ENCODE assay signal across 13 cellular contexts in genomic region chr10:102384053-102384452, GRCh38. TPM values are rescaled to one million over a fixed set of nuclear protein-coding genes. Genes with fewer than 3 reads are reported as not detected.
DNase-seq lines count a peak whose midpoint lies in the region; ATAC-seq, FAIRE-seq and TF ChIP-seq lines count a peak whose summit lies in the region.
"Had no signal": no experiment of that assay in that cellular context is flagged by ENCODE, and none has a peak within 500 bp of the region (broad histone marks: within the 10 kb centered on the region; RNA-seq: fewer than 3 reads in every experiment).

No MANE protein-coding gene starts in this region.

- no peaks in the 10 kb centered on the region for H3K79me2 ChIP-seq in K562 (ENCODE audit: control insufficient read depth, insufficient read depth, low read length)

- intact Hi-C loops in K562 (cut with micrococcal nuclease): no loop called here
- intact Hi-C loops in adrenal gland (cut with DNase I): no loop called here

- no peak for TF ChIP-seq CTCF in HEK293 (tag by site-specific recombination; IDR thresholded peaks at IDR 0.05)
- TF ChIP-seq CTCF in K562 (IDR thresholded peaks at IDR 0.05 in 2 of 3, conservative IDR thresholded peaks at IDR 0.05 in 1 of 3; ENCODE audit: insufficient read depth in 2 of 3, low read depth in 1 of 3, low read length in 3 of 3): peak; percentile 51 to 56 (median 53)
- TF ChIP-seq CTCF in neural crest cell (conservative IDR thresholded peaks at IDR 0.05): peak; percentile 41
- peak in 2 of 6 experiments; percentile 12 to 13 for TF ChIP-seq CTCF in adrenal gland (IDR thresholded peaks at IDR 0.05)
- TF ChIP-seq CTCF in coronary artery (IDR thresholded peaks at IDR 0.05): no peak

- no peaks in the 10 kb centered on the region for H3K27me3 ChIP-seq in K562 (ENCODE audit: control insufficient read depth in 2 of 2, insufficient read depth in 2 of 2, low read length in 2 of 2)
- no peaks in the 10 kb centered on the region for H3K27me3 ChIP-seq in adrenal gland
- H3K27me3 ChIP-seq: tibial artery had no signal

- DNase-seq in EH (ENCODE audit: low read depth) (peak; percentile 27), K562 (ENCODE audit: extremely low read depth in 1 of 4, low spot score in 3 of 4) (peak; percentile 22 to 51 (median 36)), neural crest cell (ENCODE audit: low read depth, low spot score) (no peak), adrenal gland (no peak), coronary artery (ENCODE audit: low spot score) (no peak), frontal cortex (ENCODE audit: low spot score in 2 of 2) (no peak), Kasumi-1 (lab: John Stamatoyannopoulos, UW) (no peak)
- DNase-seq: naive thymus-derived CD8-positive, alpha-beta T cell; NCI-H2029; stimulated activated CD4-positive, alpha-beta T cell treated with anti-CD3 and anti-CD28 coated beads, Interleukin-1b, Interleukin-23, amount 100 ng/mL, for 48 hours; tibial artery had no signal

- no peak overlapping the region for H3K9ac ChIP-seq in K562 (ENCODE audit: insufficient read depth in 1 of 2, low read depth in 2 of 2, low read length in 2 of 2)

- TF ChIP-seq EP300 in K562 (IDR thresholded peaks at IDR 0.05; ENCODE audit: low read length): no peak

- POLR2A ChIA-PET in HEK293 (lab: Yijun Ruan, JAX): interaction anchor here (0.5 to 0.7 kb wide), 2 partner anchors 27 to 106 kb away, joined by 3 read pairs; no protein-coding TSS in a partner anchor
- POLR2A ChIA-PET in K562 (lab: Yijun Ruan, JAX): interaction anchor here (0.6 to 1.3 kb wide), 3 partner anchors 9 to 1217 kb away, joined by 3 to 6 read pairs (median 5); no protein-coding TSS in a partner anchor

- in situ Hi-C loops in K562 (cut with MboI): loop anchor here (25.0 kb wide), 1 partner anchor 203 kb away; no protein-coding TSS in a partner anchor

- FAIRE-seq in K562 (lab: Jason Lieb, UNC): peak; percentile 62
- no peak for FAIRE-seq in frontal cortex (lab: Jason Lieb, UNC)

- CTCF ChIA-PET in HEK293 (lab: Yijun Ruan, JAX) (interaction anchor here (0.6 to 5.6 kb wide), 18 partner anchors 10 to 256 kb away, joined by 3 to 60 read pairs (median 4); no protein-coding TSS in a partner anchor), K562 (lab: Yijun Ruan, JAX; ENCODE audit: low intra/inter-chr PET ratio) (no interaction called here)

- no TSS peak for BruUV-seq in K562 (replicated peaks; lab: Mats Ljungman, UMichigan)

- no peak overlapping the region for H3K27ac Mint-ChIP-seq in neural crest cell (ENCODE audit: unreplicated experiment)

- 0 out of 2 replicates have a peak, but pooled peaks cover 2% of the 10 kb centered on the region for H3K4me1 ChIP-seq in HEK293 (ENCODE audit: control insufficient read depth, insufficient read depth, low read length)
- peaks cover 0 to 3% of the 10 kb centered on the region in 2 experiments; a peak in 2 of 5 replicates for H3K4me1 ChIP-seq in K562 (replicated peaks in 1 of 2; ENCODE audit: control insufficient read depth in 2 of 2, insufficient read depth in 2 of 2, low read length in 2 of 2)
- H3K4me1 ChIP-seq in adrenal gland (replicated peaks in 1 of 2): peaks cover 0 to 8% of the 10 kb centered on the region in 2 donors

- no peak overlapping the region for H3K4me3 ChIP-seq in HEK293 (ENCODE audit: low read depth, low read length)
- no peak overlapping the region for H3K4me3 ChIP-seq in K562
- no peak overlapping the region for H3K4me3 ChIP-seq in adrenal gland
- no peak overlapping the region for H3K4me3 ChIP-seq in coronary artery
- H3K4me3 ChIP-seq: SK-N-MC, tibial artery had no signal

- H3K9me1 ChIP-seq in K562 (ENCODE audit: control insufficient read depth, insufficient read depth, low read length): no peaks in the 10 kb centered on the region

- ATAC-seq in K562: peak; percentile 95

- peaks cover 2% of the 10 kb centered on the region for H3K36me3 Mint-ChIP-seq in neural crest cell (ENCODE audit: low read depth)

- H3K4me1 Mint-ChIP-seq in neural crest cell: peaks cover 6% of the 10 kb centered on the region

- 26% methylated on average over 6 of the region's 6 CpGs for WGBS in K562 (ENCODE audit: insufficient coverage, low coverage, missing lambda C conversion rate)
- WGBS in adrenal gland, 4 donors: 45 to 50% (median 49%) methylated on average over 6 of the region's 6 CpGs

- H3K27me3 Mint-ChIP-seq in neural crest cell (ENCODE audit: low read depth): peaks cover 3% of the 10 kb centered on the region
- H3K27me3 Mint-ChIP-seq: naive thymus-derived CD8-positive, alpha-beta T cell had no signal

- H4K20me1 ChIP-seq in K562 (replicated peaks; ENCODE audit: control insufficient read depth, insufficient read depth, low read length): no peaks in the 10 kb centered on the region

- H3K4me3 Mint-ChIP-seq in neural crest cell: no peak overlapping the region
- H3K4me3 Mint-ChIP-seq: naive thymus-derived CD8-positive, alpha-beta T cell had no signal

- no peak for TF ChIP-seq POLR2A in K562 (conservative IDR thresholded peaks at IDR 0.05)
- no peak for TF ChIP-seq POLR2A in adrenal gland (IDR thresholded peaks at IDR 0.05)

- H3K27ac ChIP-seq in HEK293 (ENCODE audit: extremely low read depth, low read depth, low read length) (no peak overlapping the region), K562 (ENCODE audit: extremely low read depth, low read depth, low read length) (no peak overlapping the region), adrenal gland (no peak overlapping the region), coronary artery (no peak overlapping the region)
- H3K27ac ChIP-seq: SK-N-MC, tibial artery had no signal

- H3K9me3 ChIP-seq in HEK293 (ENCODE audit: control insufficient read depth, insufficient read depth, low read depth, low read length): no peaks in the 10 kb centered on the region
- H3K9me3 ChIP-seq in K562 (replicated peaks; ENCODE audit: control insufficient read depth, insufficient read depth, low read depth, low read length): no peaks in the 10 kb centered on the region
- no peaks in the 10 kb centered on the region for H3K9me3 ChIP-seq in adrenal gland (replicated peaks in 1 of 3)
- H3K9me3 ChIP-seq: tibial artery had no signal

- H2AFZ ChIP-seq in K562 (ENCODE audit: low read depth, low read length): no peak overlapping the region

- no peaks in the 10 kb centered on the region for H3K9me3 Mint-ChIP-seq in neural crest cell
- H3K9me3 Mint-ChIP-seq: naive thymus-derived CD8-positive, alpha-beta T cell had no signal

- peaks cover 5 to 37% of the 10 kb centered on the region in 2 experiments; a peak in 2 of 3 replicates for H3K36me3 ChIP-seq in HEK293 (ENCODE audit: control insufficient read depth in 2 of 2, insufficient read depth in 1 of 2, low read length in 2 of 2)
- H3K36me3 ChIP-seq in K562 (ENCODE audit: control insufficient read depth, insufficient read depth, low read length): peaks cover 28% of the 10 kb centered on the region; the same call in 2 of the 3 replicates
- peaks cover 0 to 36% of the 10 kb centered on the region in 2 donors for H3K36me3 ChIP-seq in adrenal gland (replicated peaks in 1 of 2)

- peak in 1 of 2 experiments; percentile 48; a peak in 2 of 4 replicates for TF ChIP-seq RAD21 in K562 (CRISPR knock-in tag; conservative IDR thresholded peaks at IDR 0.05 in 1 of 2, IDR thresholded peaks at IDR 0.05 in 1 of 2)

- H3K4me2 ChIP-seq in K562 (ENCODE audit: insufficient read depth, low read length): no peak overlapping the region

RNA-seq across cellular contexts. Expression of gene NFKB2, which starts 11.5 kb away (rescaled TPM):
- 20.7 and 56.0 TPM in 2 replicates for total RNA-seq in K562 (2011; cell fraction: chromatin; rRNA removed; ENCODE audit: low replicate concordance)
- total RNA-seq in K562 (2011; cell fraction: nucleolus; rRNA removed): 26.2 and 30.9 TPM in 2 replicates
- total RNA-seq in K562 (2011; cell fraction: nucleoplasm; rRNA removed): 16.3 and 26.1 TPM in 2 replicates
- 14.7 and 19.3 TPM in 2 replicates for total RNA-seq in K562 (2014; rRNA removed)
- 5.7 and 6.0 TPM in 2 replicates for total RNA-seq in K562 (2014; rRNA removed; fragmentation: Illumina TruSeq; extraction: Trizol)
- total RNA-seq in K562 (2015; rRNA removed; fragmentation: Illumina TruSeq; extraction: Trizol): 4.2 and 5.3 TPM in 2 replicates
- 20.3 and 20.6 TPM in 2 replicates for total RNA-seq in K562 (2021)
- 7.9 and 9.7 TPM in 2 replicates for polyA plus RNA-seq in K562 (2011; rRNA removed)
- polyA plus RNA-seq in K562 (2011; cell fraction: cytosol; rRNA removed): 5.8 and 10.1 TPM in 2 replicates
- polyA plus RNA-seq in K562 (2011; cell fraction: nucleus; rRNA removed): 29.8 and 52.6 TPM in 2 replicates
- polyA plus RNA-seq in K562 (2012): 13.9 and 31.5 TPM in 2 replicates
- 9.4 and 11.4 TPM in 2 replicates for polyA plus RNA-seq in K562 (2014; fragmentation: Illumina TruSeq; extraction: Trizol)
- polyA plus RNA-seq in K562 (2014; fragmentation: Nextera tagmentation; extraction: Ambion mirVana): under 1 TPM; 0.07 to 0.11 TPM
- polyA plus RNA-seq in K562 (2014; rRNA removed): 12.2 and 15.3 TPM in 2 replicates
- 4.3 and 4.6 TPM in 2 replicates for polyA minus RNA-seq in K562 (2011; rRNA and poly(A)+ RNA removed)
- polyA minus RNA-seq in K562 (2011; cell fraction: cytosol; rRNA and poly(A)+ RNA removed): 6.4 and 11.0 TPM in 2 replicates
- 8.2 and 8.8 TPM in 2 replicates for polyA minus RNA-seq in K562 (2011; cell fraction: nucleus; rRNA and poly(A)+ RNA removed)
- total RNA-seq in neural crest cell: 22.9 and 26.1 TPM in 2 replicates
- total RNA-seq in adrenal gland: 10 to 100 TPM; 14.3 to 73.2 (median 29.6) TPM
- polyA plus RNA-seq in adrenal gland: 10 to 100 TPM; 17.3 to 92.6 (median 85.8) TPM
- total RNA-seq in frontal cortex: 0.41 TPM

RNA-seq across cellular contexts. Expression of gene PSD, which starts 34.5 kb away (rescaled TPM):
- total RNA-seq in K562 (2011; cell fraction: chromatin; rRNA removed; ENCODE audit: low replicate concordance): 2.6 and 10.1 TPM in 2 replicates
- total RNA-seq in K562 (2011; cell fraction: nucleolus; rRNA removed): 6.1 and 10.2 TPM in 2 replicates
- total RNA-seq in K562 (2011; cell fraction: nucleoplasm; rRNA removed): 3.3 and 4.3 TPM in 2 replicates
- total RNA-seq in K562 (2014; rRNA removed) (0.54 and 1.1 TPM in 2 replicates), K562 (2014; rRNA removed; fragmentation: Illumina TruSeq; extraction: Trizol) (0.10 and 0.11 TPM in 2 replicates), K562 (2015; rRNA removed; fragmentation: Illumina TruSeq; extraction: Trizol) (0.54 and 0.60 TPM in 2 replicates), K562 (2021) (1.5 and 1.7 TPM in 2 replicates), neural crest cell (36.1 and 37.4 TPM in 2 replicates), adrenal gland (10 to 100 TPM in 1 of 8 donors, 1 to 10 TPM in 5, under 1 TPM in 1, not detected in 1; 0.54 to 10.6 (median 6.0) TPM), frontal cortex (98.2 TPM)
- polyA plus RNA-seq in K562 (2011; rRNA removed) (0.89 and 1.6 TPM in 2 replicates), K562 (2014; fragmentation: Illumina TruSeq; extraction: Trizol) (0.40 and 0.64 TPM in 2 replicates), K562 (2014; fragmentation: Nextera tagmentation; extraction: Ambion mirVana) (not detected), K562 (2014; rRNA removed) (0.89 and 1.5 TPM in 2 replicates), adrenal gland (10 to 100 TPM in 2 of 3 donors, 1 to 10 TPM in 1; 3.4 to 43.7 (median 10.4) TPM)
- polyA plus RNA-seq in K562 (2011; cell fraction: cytosol; rRNA removed): 1.2 and 3.0 TPM in 2 replicates
- polyA plus RNA-seq in K562 (2011; cell fraction: nucleus; rRNA removed): 7.0 and 9.6 TPM in 2 replicates
- 3.4 TPM in 2 replicates for polyA plus RNA-seq in K562 (2012)
- 0.06 and 0.49 TPM in 2 replicates for polyA minus RNA-seq in K562 (2011; rRNA and poly(A)+ RNA removed)
- 0.76 and 1.8 TPM in 2 replicates for polyA minus RNA-seq in K562 (2011; cell fraction: cytosol; rRNA and poly(A)+ RNA removed)
- 2.7 and 3.5 TPM in 2 replicates for polyA minus RNA-seq in K562 (2011; cell fraction: nucleus; rRNA and poly(A)+ RNA removed)

RNA-seq across cellular contexts. Expression of gene FBXL15, which starts 36.6 kb away (rescaled TPM):
- total RNA-seq in K562 (2011; cell fraction: chromatin; rRNA removed; ENCODE audit: low replicate concordance): 2.1 and 10.9 TPM in 2 replicates
- total RNA-seq in K562 (2011; cell fraction: nucleolus; rRNA removed): 16.8 and 21.0 TPM in 2 replicates
- total RNA-seq in K562 (2011; cell fraction: nucleoplasm; rRNA removed): 6.7 and 7.4 TPM in 2 replicates
- total RNA-seq in K562 (2014; rRNA removed) (25.8 and 27.4 TPM in 2 replicates), K562 (2014; rRNA removed; fragmentation: Illumina TruSeq; extraction: Trizol) (0.80 and 1.2 TPM in 2 replicates), K562 (2015; rRNA removed; fragmentation: Illumina TruSeq; extraction: Trizol) (4.1 and 4.5 TPM in 2 replicates), K562 (2021) (19.5 and 25.4 TPM in 2 replicates), neural crest cell (24.8 and 25.6 TPM in 2 replicates), adrenal gland (10 to 100 TPM; 21.6 to 61.9 (median 33.9) TPM), frontal cortex (13.5 TPM)
- polyA plus RNA-seq in K562 (2011; rRNA removed) (3.5 and 5.6 TPM in 2 replicates), K562 (2014; fragmentation: Illumina TruSeq; extraction: Trizol) (1.4 and 3.1 TPM in 2 replicates), K562 (2014; fragmentation: Nextera tagmentation; extraction: Ambion mirVana) (under 1 TPM; 0.08 to 0.31 TPM), K562 (2014; rRNA removed) (24.0 and 25.9 TPM in 2 replicates), adrenal gland (10 to 100 TPM in 2 of 3 donors, 1 to 10 TPM in 1; 2.1 to 26.1 (median 25.5) TPM)
- 10.9 and 32.1 TPM in 2 replicates for polyA plus RNA-seq in K562 (2011; cell fraction: cytosol; rRNA removed)
- 29.9 and 52.2 TPM in 2 replicates for polyA plus RNA-seq in K562 (2011; cell fraction: nucleus; rRNA removed)
- polyA plus RNA-seq in K562 (2012): 9.6 and 16.4 TPM in 2 replicates
- polyA minus RNA-seq in K562 (2011; rRNA and poly(A)+ RNA removed): 0.49 and 0.72 TPM in 2 replicates
- 2.8 and 7.2 TPM in 2 replicates for polyA minus RNA-seq in K562 (2011; cell fraction: cytosol; rRNA and poly(A)+ RNA removed)
- 5.5 and 7.0 TPM in 2 replicates for polyA minus RNA-seq in K562 (2011; cell fraction: nucleus; rRNA and poly(A)+ RNA removed)

RNA-seq across cellular contexts. Expression of gene CUEDC2, which starts 48.3 kb away (rescaled TPM):
- 16.7 and 39.3 TPM in 2 replicates for total RNA-seq in K562 (2011; cell fraction: chromatin; rRNA removed; ENCODE audit: low replicate concordance)
- total RNA-seq in K562 (2011; cell fraction: nucleolus; rRNA removed): 30.3 and 31.5 TPM in 2 replicates
- 14.4 and 24.2 TPM in 2 replicates for total RNA-seq in K562 (2011; cell fraction: nucleoplasm; rRNA removed)
- total RNA-seq in K562 (2014; rRNA removed) (35.9 and 37.0 TPM in 2 replicates), K562 (2014; rRNA removed; fragmentation: Illumina TruSeq; extraction: Trizol) (13.5 and 17.8 TPM in 2 replicates), K562 (2015; rRNA removed; fragmentation: Illumina TruSeq; extraction: Trizol) (19.9 and 21.0 TPM in 2 replicates), K562 (2021) (36.0 and 40.1 TPM in 2 replicates), neural crest cell (118 and 121 TPM in 2 replicates), adrenal gland (100 to 1,000 TPM in 1 of 8 donors, 10 to 100 TPM in 7; 76.9 to 115 (median 87.0) TPM), frontal cortex (53.0 TPM)
- polyA plus RNA-seq in K562 (2011; rRNA removed) (27.4 and 34.9 TPM in 2 replicates), K562 (2014; fragmentation: Illumina TruSeq; extraction: Trizol) (44.5 and 48.9 TPM in 2 replicates), K562 (2014; fragmentation: Nextera tagmentation; extraction: Ambion mirVana) (10 to 100 TPM in 1 of 2 experiments, 1 to 10 TPM in 1; 8.5 to 17.0 TPM), K562 (2014; rRNA removed) (45.6 and 48.3 TPM in 2 replicates), adrenal gland (10 to 100 TPM; 71.4 to 75.3 (median 73.1) TPM)
- 53.4 and 65.7 TPM in 2 replicates for polyA plus RNA-seq in K562 (2011; cell fraction: cytosol; rRNA removed)
- polyA plus RNA-seq in K562 (2011; cell fraction: nucleus; rRNA removed): 66.8 and 81.1 TPM in 2 replicates
- 33.8 and 48.3 TPM in 2 replicates for polyA plus RNA-seq in K562 (2012)
- 9.5 TPM in 2 replicates for polyA minus RNA-seq in K562 (2011; rRNA and poly(A)+ RNA removed)
- 22.7 and 24.0 TPM in 2 replicates for polyA minus RNA-seq in K562 (2011; cell fraction: cytosol; rRNA and poly(A)+ RNA removed)
- polyA minus RNA-seq in K562 (2011; cell fraction: nucleus; rRNA and poly(A)+ RNA removed): 7.7 and 8.6 TPM in 2 replicates

Comparison
In these comparisons a context has a peak if more than half of its experiments do, and no peak if none do; other contexts are left out.
1. DNase-seq: peak in EH (single experiment) and K562 (4 of 4); none in neural crest cell (single experiment), adrenal gland (0 of 7), coronary artery (single experiment), frontal cortex (0 of 2) and Kasumi-1 (0 of 2).
2. CTCF ChIP-seq: peak in K562 (3 of 3) and neural crest cell (single experiment); none in HEK293 (single experiment) and coronary artery (single experiment).